In genomic region chr5:1278656-1279442, GRCh38 we compare ENCODE assay signal across 22 cellular contexts. TPM values are rescaled to one million over a fixed set of nuclear protein-coding genes. Genes with fewer than 3 reads are reported as not detected.
A peak's percentile ranks its signal among the peaks of the same experiment; 100 is the strongest.
DNase-seq lines count a peak whose midpoint lies in the region; TF ChIP-seq lines count a peak whose summit lies in the region.
"Had no signal": no experiment of that assay in that cellular context is flagged by ENCODE, and none has a peak within 500 bp of the region (broad histone marks: within the 10 kb centered on the region; RNA-seq: fewer than 3 reads in every experiment).

No MANE protein-coding gene starts in this region.

- H2AFZ ChIP-seq in PC-9, result no peak overlapping the region

- no peak overlapping the region for H3K27ac ChIP-seq in spleen
- no peak overlapping the region for H3K27ac ChIP-seq in PC-9

- no peak for TF ChIP-seq POLR2A in spleen (IDR thresholded peaks at IDR 0.05)

- 94 to 96% (median 95%) methylated on average over 28 to 42 of the region's 42 CpGs for WGBS in spleen, 5 donors

- H3F3A ChIP-seq in PC-9 (ENCODE audit: insufficient read depth, low read depth), result no peaks in the 10 kb centered on the region

- CTCF ChIA-PET in PC-9 (lab: Charles Lee), result no interaction called here

- H3K36me3 ChIP-seq in spleen (no peaks in the 10 kb centered on the region), PC-9 (ENCODE audit: low read depth) (no peaks in the 10 kb centered on the region)

- intact Hi-C loops in spleen (cut with DNase I; ENCODE audit: low total_unique reads), result no loop called here
- intact Hi-C loops in PC-9 (cut with micrococcal nuclease; ENCODE audit: unreplicated experiment), result no loop called here

- no peaks in the 10 kb centered on the region for H4K20me1 ChIP-seq in PC-9 (ENCODE audit: insufficient read depth)

- no peaks in the 10 kb centered on the region for H3K9me2 ChIP-seq in PC-9 (ENCODE audit: insufficient read depth)

- peaks cover 0 to 10% (median 5%) of the 10 kb centered on the region in 8 donors for H3K9me3 ChIP-seq in spleen
- H3K9me3 ChIP-seq in PC-9 (ENCODE audit: insufficient read depth, low read depth), result no peaks in the 10 kb centered on the region

- BruUV-seq in PC-9 (replicated peaks; lab: Mats Ljungman, UMichigan), result no TSS peak

- H3K4me1 ChIP-seq in spleen, result no peaks in the 10 kb centered on the region
- H3K4me1 ChIP-seq in PC-9 (replicated peaks; ENCODE audit: insufficient read depth), result no peaks in the 10 kb centered on the region

- H3K4me3 ChIP-seq in spleen (no peak overlapping the region), PC-9 (no peak overlapping the region)

- POLR2A ChIA-PET in PC-9 (lab: Charles Lee; ENCODE audit: unreplicated experiment), result no interaction called here

- peak; percentile 8 for DNase-seq in activated naive CD4-positive, alpha-beta T cell treated with anti-CD3 and anti-CD28 coated beads, Interleukin-2, amount 50 U/mL, for 16 hours
- no peak for DNase-seq in activated naive CD4-positive, alpha-beta T cell treated with Interleukin-2 at 50 U/mL for 16 hours
- DNase-seq in ELR (ENCODE audit: low read depth) (peak; percentile 51), glomerular visceral epithelial cell (ENCODE audit: extremely low spot score) (peak; percentile 31), spleen (peak; percentile 67), PC-9 (no peak), NCI-H1092 (lab: John Stamatoyannopoulos, UW) (no peak), NCI-H345 (lab: John Stamatoyannopoulos, UW) (no peak)
- DNase-seq: 8988T; DND-41; Kasumi-1; NCI-H187; NCI-H226; NCI-H69; NK-92 treated with Interleukin-12 subunit alpha and Interleukin-12 subunit beta, amount 100 ng/mL, for 24 hours; RPMI8226 had no signal

- TF ChIP-seq CTCF in spleen (IDR thresholded peaks at IDR 0.05 in 8 of 11, conservative IDR thresholded peaks at IDR 0.05 in 3 of 11), result no peak
- TF ChIP-seq CTCF in PC-9 (conservative IDR thresholded peaks at IDR 0.05), result no peak

- peaks cover 0 to 6% (median 0%) of the 10 kb centered on the region in 7 donors for H3K27me3 ChIP-seq in spleen (replicated peaks in 1 of 7)
- no peaks in the 10 kb centered on the region for H3K27me3 ChIP-seq in PC-9 (ENCODE audit: insufficient read depth, low read depth)

- H3K79me2 ChIP-seq in PC-9 (ENCODE audit: low read depth), result peaks cover 12% of the 10 kb centered on the region; the same call in 1 of the 2 replicates

- H3K4me2 ChIP-seq in PC-9, result no peak overlapping the region

RNA-seq across cellular contexts. Expression of gene TERT, which starts 16.0 kb away (rescaled TPM):
- 1 to 10 TPM in 2 of 7 donors, under 1 TPM in 3, not detected in 2; 0.16 to 5.3 (median 0.43) TPM for total RNA-seq in spleen
- polyA plus RNA-seq in spleen, result under 1 TPM; 0.09 to 0.53 (median 0.19) TPM
- total RNA-seq in PC-9 (2021), result 0.74 and 2.2 TPM in 2 replicates
- polyA plus RNA-seq: BJ; CD8-positive, alpha-beta memory T cell; IgD-negative memory B cell had no signal

RNA-seq across cellular contexts. Expression of gene SLC6A18, which starts 53.7 kb away (rescaled TPM):
- total RNA-seq in spleen, result not detected
- not detected for polyA plus RNA-seq in spleen
- not detected in 2 replicates for total RNA-seq in PC-9 (2021)
- total RNA-seq: CD8-positive, alpha-beta memory T cell; HT-29; OCI-LY7; SK-MEL-5 had no signal
- polyA plus RNA-seq: BJ; CD8-positive, alpha-beta memory T cell; IgD-negative memory B cell had no signal

Comparison
In these comparisons a context has a peak if more than half of its experiments do, and no peak if none do; other contexts are left out.
1. DNase-seq: peak in activated naive CD4-positive, alpha-beta T cell treated with anti-CD3 and anti-CD28 coated beads, Interleukin-2, amount 50 U/mL, for 16 hours (single experiment), ELR (single experiment), glomerular visceral epithelial cell (single experiment) and spleen (single experiment); none in activated naive CD4-positive, alpha-beta T cell treated with Interleukin-2 at 50 U/mL for 16 hours (single experiment), PC-9 (0 of 2), NCI-H1092 (single experiment) and NCI-H345 (single experiment).